Comparison of ENCODE assay signal across 9 cellular contexts in the genomic region with DNA sequence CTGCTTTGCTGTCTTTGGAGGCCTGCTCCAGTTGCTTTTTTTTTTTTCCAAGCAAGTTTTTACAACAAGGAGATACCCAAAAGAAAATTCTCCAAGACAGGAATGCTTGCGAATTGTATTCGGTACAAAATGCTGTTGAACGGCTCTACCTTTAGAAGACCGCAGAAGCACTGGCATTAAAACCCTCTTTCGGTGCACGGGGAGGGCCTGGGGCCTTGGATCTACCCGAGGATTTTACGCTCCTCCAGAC. TPM values are rescaled to one million over a fixed set of nuclear protein-coding genes. Genes with fewer than 3 reads are reported as not detected.
DNase-seq lines count a peak whose midpoint lies in the region; ATAC-seq and TF ChIP-seq lines count a peak whose summit lies in the region.
"Had no signal": no experiment of that assay in that cellular context is flagged by ENCODE, and none has a peak within 500 bp of the region (broad histone marks: within the 10 kb centered on the region; RNA-seq: fewer than 3 reads in every experiment).

No MANE protein-coding gene starts in this region.

- peak overlapping the region; percentile 67 for H3K27ac Mint-ChIP-seq in activated naive CD4-positive, alpha-beta T cell treated with anti-CD3 and anti-CD28 coated beads, Interleukin-2, amount 10 ng/mL, durations not matched to agents 7 days and 5 days
- H3K27ac Mint-ChIP-seq in activated naive CD4-positive, alpha-beta T cell treated with anti-CD3 and anti-CD28 coated beads, Interleukin-2, amount 50 U/mL, for 72 hours: peak overlapping the region in 1 of 2 donors; percentile 72

- CTCF ChIA-PET in activated naive CD4-positive, alpha-beta T cell treated with anti-CD3 and anti-CD28 coated beads, Interleukin-2, amount 10 ng/mL, durations not matched to agents 7 days and 5 days (lab: Charles Lee): no interaction called here

- no peaks in the 10 kb centered on the region for H3K9me3 Mint-ChIP-seq in activated naive CD4-positive, alpha-beta T cell treated with anti-CD3 and anti-CD28 coated beads, Interleukin-2, amount 10 ng/mL, durations not matched to agents 7 days and 5 days
- no peaks in the 10 kb centered on the region for H3K9me3 Mint-ChIP-seq in activated naive CD4-positive, alpha-beta T cell treated with anti-CD3 and anti-CD28 coated beads, Interleukin-2, amount 50 U/mL, for 72 hours

- intact Hi-C loops in lower leg skin (cut with DNase I; ENCODE audit: low total_unique reads) (no loop called here), upper lobe of right lung (cut with DNase I) (no loop called here)

- H3K36me3 ChIP-seq in upper lobe of right lung: peaks cover 4% of the 10 kb centered on the region

- H3K27me3 ChIP-seq in upper lobe of right lung: no peaks in the 10 kb centered on the region

- TF ChIP-seq POLR2A in lower leg skin (IDR thresholded peaks at IDR 0.05): no peak

- TF ChIP-seq CTCF in astrocyte of the cerebellum (IDR thresholded peaks at IDR 0.05; ENCODE audit: low read depth, low read length, missing control alignments): no peak
- no peak for TF ChIP-seq CTCF in lower leg skin (IDR thresholded peaks at IDR 0.05)
- TF ChIP-seq CTCF in upper lobe of right lung (IDR thresholded peaks at IDR 0.05): no peak

- peak overlapping the region; percentile 95 for H3K27ac ChIP-seq in upper lobe of right lung

- peaks cover 35% of the 10 kb centered on the region for H3K4me1 ChIP-seq in upper lobe of right lung

- peak overlapping the region; percentile 67 for H3K4me3 Mint-ChIP-seq in activated naive CD4-positive, alpha-beta T cell treated with anti-CD3 and anti-CD28 coated beads, Interleukin-2, amount 10 ng/mL, durations not matched to agents 7 days and 5 days

- no peak for ATAC-seq in activated naive CD4-positive, alpha-beta T cell treated with anti-CD3 and anti-CD28 coated beads, Interleukin-2, amount 50 U/mL, for 72 hours
- no peak for ATAC-seq in upper lobe of right lung
- no peak for ATAC-seq in HG02981 (IDR thresholded peaks at IDR 0.05; ENCODE audit: unreplicated experiment)
- ATAC-seq in HG02623 (IDR thresholded peaks at IDR 0.05; ENCODE audit: unreplicated experiment): no peak

- in situ Hi-C loops in astrocyte of the cerebellum (cut with HindIII; ENCODE audit: low sequenced_read_pairs): no loop called here

- no peak for DNase-seq in activated naive CD4-positive, alpha-beta T cell treated with anti-CD3 and anti-CD28 coated beads, Interleukin-2, amount 10 ng/mL, durations not matched to agents 7 days and 5 days
- no peak for DNase-seq in activated naive CD4-positive, alpha-beta T cell treated with anti-CD3 and anti-CD28 coated beads, Interleukin-2, amount 50 U/mL, for 72 hours (ENCODE audit: low spot score in 2 of 2)
- DNase-seq in astrocyte of the cerebellum (ENCODE audit: low read depth) (no peak), lower leg skin (ENCODE audit: low spot score in 2 of 2) (no peak), upper lobe of right lung (no peak), superior temporal gyrus (ENCODE audit: extremely low spot score) (no peak)
- DNase-seq: GF-D8 had no signal

- WGBS in lower leg skin, 2 donors: 32 to 48% methylated on average over 8 of the region's 8 CpGs

- H3K36me3 Mint-ChIP-seq in activated naive CD4-positive, alpha-beta T cell treated with anti-CD3 and anti-CD28 coated beads, Interleukin-2, amount 10 ng/mL, durations not matched to agents 7 days and 5 days: peaks cover 18% of the 10 kb centered on the region
- H3K36me3 Mint-ChIP-seq in activated naive CD4-positive, alpha-beta T cell treated with anti-CD3 and anti-CD28 coated beads, Interleukin-2, amount 50 U/mL, for 72 hours: peaks cover 12 to 20% of the 10 kb centered on the region in 2 donors

- peak overlapping the region; percentile 73 for H3K4me3 ChIP-seq in astrocyte of the cerebellum (ENCODE audit: low read depth, low read length)
- H3K4me3 ChIP-seq in lower leg skin (ENCODE audit: low read depth, poor library complexity, severe bottlenecking): peak overlapping the region; percentile 92
- H3K4me3 ChIP-seq in upper lobe of right lung: peak overlapping the region; percentile 98

- peaks cover 21% of the 10 kb centered on the region for H3K27me3 Mint-ChIP-seq in activated naive CD4-positive, alpha-beta T cell treated with anti-CD3 and anti-CD28 coated beads, Interleukin-2, amount 10 ng/mL, durations not matched to agents 7 days and 5 days

- peaks cover 39% of the 10 kb centered on the region for H3K4me1 Mint-ChIP-seq in activated naive CD4-positive, alpha-beta T cell treated with anti-CD3 and anti-CD28 coated beads, Interleukin-2, amount 10 ng/mL, durations not matched to agents 7 days and 5 days

- no peaks in the 10 kb centered on the region for H3K9me3 ChIP-seq in upper lobe of right lung

RNA-seq across cellular contexts. Expression of a gene that starts 1.3 kb away (rescaled TPM):
- total RNA-seq in activated naive CD4-positive, alpha-beta T cell treated with anti-CD3 and anti-CD28 coated beads, Interleukin-2, amount 50 U/mL, for 72 hours: 10 to 100 TPM; 42.9 to 88.8 TPM
- total RNA-seq in lower leg skin: 10 to 100 TPM; 24.4 to 42.4 (median 26.3) TPM
- total RNA-seq in upper lobe of right lung: 72.5 TPM
